ENCODE assay signal across 10 cellular contexts in the genomic region with DNA sequence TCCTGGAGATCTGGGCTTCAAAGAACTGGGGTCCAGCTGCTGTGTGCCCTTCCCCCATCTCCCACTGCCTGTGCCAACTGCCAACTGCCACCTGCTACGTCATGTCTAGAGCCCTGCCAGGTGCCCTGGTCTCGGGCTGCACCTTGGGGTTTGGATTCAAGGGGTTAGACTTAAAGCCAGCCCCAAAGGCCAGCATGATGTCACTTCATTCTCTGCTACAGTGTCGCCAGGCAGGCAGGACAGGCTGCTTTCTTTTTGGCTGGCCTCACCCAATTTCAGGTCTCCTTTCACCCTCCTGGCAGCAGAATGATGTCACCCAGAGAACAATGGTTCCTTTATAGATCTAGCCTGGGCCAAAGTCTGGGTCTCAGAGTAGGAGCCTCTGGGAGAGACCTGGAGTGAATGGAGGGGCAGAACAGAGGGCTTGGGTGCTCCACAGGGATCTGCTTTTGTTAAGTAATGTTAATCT.
DNase-seq lines count a peak whose midpoint lies in the region; ATAC-seq and TF ChIP-seq lines count a peak whose summit lies in the region.
"Had no signal": no experiment of that assay in that cellular context is flagged by ENCODE, and none has a peak within 500 bp of the region (broad histone marks: within the 10 kb centered on the region; RNA-seq: fewer than 3 reads in every experiment).

No MANE protein-coding gene starts in this region.

- DNase-seq in HAP-1 (ENCODE audit: low spot score in 2 of 2) (peak; percentile 80 to 85), Peyer's patch (peak in 1 of 3 donors; percentile 51), heart right ventricle (peak in 1 of 2 donors; percentile 50), renal cortical epithelial cell (ENCODE audit: low read depth) (peak; percentile 59)
- DNase-seq in activated CD8-positive, alpha-beta T cell treated with anti-CD3 and anti-CD28 coated beads, Interleukin-2, amount 10 ng/mL, durations not matched to agents 7 days and 5 days, result no peak
- DNase-seq: NCI-H2081 had no signal

- in situ Hi-C loops in HAP-1 (cut with MboI; ENCODE audit: low sequenced_read_pairs), result no loop called here

- peaks cover 5% of the 10 kb centered on the region; the same call in 1 of the 2 replicates for H3K36me3 ChIP-seq in HAP-1 (replicated peaks)
- H3K36me3 ChIP-seq in Peyer's patch, result no peaks in the 10 kb centered on the region
- H3K36me3 ChIP-seq in heart right ventricle, result peaks cover 0 to 11% (median 0%) of the 10 kb centered on the region in 9 donors

- ATAC-seq in heart right ventricle, result peak; percentile 50 to 88 (median 87)
- ATAC-seq in GM21737 (IDR thresholded peaks at IDR 0.05; ENCODE audit: unreplicated experiment), result no peak
- ATAC-seq in GM19395 (IDR thresholded peaks at IDR 0.05; ENCODE audit: unreplicated experiment), result no peak
- ATAC-seq in HG02623 (IDR thresholded peaks at IDR 0.05; ENCODE audit: unreplicated experiment), result no peak
- ATAC-seq in activated CD8-positive, alpha-beta T cell treated with anti-CD3 and anti-CD28 coated beads, Interleukin-2, amount 10 ng/mL, durations not matched to agents 7 days and 5 days, result no peak

- peaks cover 2% of the 10 kb centered on the region for H3K36me3 Mint-ChIP-seq in activated CD8-positive, alpha-beta T cell treated with anti-CD3 and anti-CD28 coated beads, Interleukin-2, amount 10 ng/mL, durations not matched to agents 7 days and 5 days (ENCODE audit: low read depth)

- H3K27me3 ChIP-seq in HAP-1 (ENCODE audit: low read depth) (no peaks in the 10 kb centered on the region), Peyer's patch (no peaks in the 10 kb centered on the region), heart right ventricle (no peaks in the 10 kb centered on the region)

- TF ChIP-seq CTCF in Peyer's patch (IDR thresholded peaks at IDR 0.05) (no peak), heart right ventricle (IDR thresholded peaks at IDR 0.05) (no peak)

- H3K4me3 Mint-ChIP-seq in activated CD8-positive, alpha-beta T cell treated with anti-CD3 and anti-CD28 coated beads, Interleukin-2, amount 10 ng/mL, durations not matched to agents 7 days and 5 days, result no peak overlapping the region
- H3K4me3 Mint-ChIP-seq: stimulated activated naive CD8-positive, alpha-beta T cell treated with anti-CD3 and anti-CD28 coated beads, Interleukin-15, Interleukin-2, amounts not matched to agents 100 ng/mL and 50 ng/mL, for 24 hours had no signal

- H3K27me3 Mint-ChIP-seq in activated CD8-positive, alpha-beta T cell treated with anti-CD3 and anti-CD28 coated beads, Interleukin-2, amount 10 ng/mL, durations not matched to agents 7 days and 5 days (ENCODE audit: low read depth), result no peaks in the 10 kb centered on the region
- H3K27me3 Mint-ChIP-seq: stimulated activated naive CD8-positive, alpha-beta T cell treated with anti-CD3 and anti-CD28 coated beads, Interleukin-15, Interleukin-2, amounts not matched to agents 100 ng/mL and 50 ng/mL, for 24 hours had no signal

- peak overlapping the region in 3 of 4 donors; percentile 63 to 75 (median 67) for H3K27ac ChIP-seq in Peyer's patch
- peak overlapping the region; percentile 56 to 90 (median 74) for H3K27ac ChIP-seq in heart right ventricle

- no peak for TF ChIP-seq POLR2A in Peyer's patch (IDR thresholded peaks at IDR 0.05)

- CTCF ChIA-PET in activated CD8-positive, alpha-beta T cell treated with anti-CD3 and anti-CD28 coated beads, Interleukin-2, amount 10 ng/mL, durations not matched to agents 7 days and 5 days (lab: Charles Lee), result interaction anchor here (1.8 kb wide), 1 partner anchor 10 kb away, joined by 9 read pairs; no protein-coding TSS in a partner anchor

- POLR2A ChIA-PET in activated CD8-positive, alpha-beta T cell treated with anti-CD3 and anti-CD28 coated beads, Interleukin-2, amount 10 ng/mL, durations not matched to agents 7 days and 5 days (lab: Charles Lee), result no interaction called here

- no peak overlapping the region for H3K4me3 ChIP-seq in HAP-1
- H3K4me3 ChIP-seq in Peyer's patch, result no peak overlapping the region
- H3K4me3 ChIP-seq in heart right ventricle, result no peak overlapping the region

- no peaks in the 10 kb centered on the region for H3K4me1 Mint-ChIP-seq in activated CD8-positive, alpha-beta T cell treated with anti-CD3 and anti-CD28 coated beads, Interleukin-2, amount 10 ng/mL, durations not matched to agents 7 days and 5 days (ENCODE audit: low read depth)

- H3K4me1 ChIP-seq in HAP-1 (peaks cover 32% of the 10 kb centered on the region), Peyer's patch (peaks cover 0 to 19% (median 0%) of the 10 kb centered on the region in 4 donors), heart right ventricle (peaks cover 0 to 58% (median 9%) of the 10 kb centered on the region in 9 donors)

- WGBS in heart right ventricle, 2 donors, result 52 to 60% methylated on average over 3 of the region's 3 CpGs

- H3K9me3 Mint-ChIP-seq in activated CD8-positive, alpha-beta T cell treated with anti-CD3 and anti-CD28 coated beads, Interleukin-2, amount 10 ng/mL, durations not matched to agents 7 days and 5 days (ENCODE audit: insufficient read depth), result no peaks in the 10 kb centered on the region

- intact Hi-C loops in heart right ventricle (cut with DNase I), result no loop called here

- H3K9me3 ChIP-seq in HAP-1 (no peaks in the 10 kb centered on the region; the same call in 1 of the 2 replicates), Peyer's patch (no peaks in the 10 kb centered on the region), heart right ventricle (peaks cover 0 to 3% (median 0%) of the 10 kb centered on the region in 11 donors)

- H3K27ac Mint-ChIP-seq in activated CD8-positive, alpha-beta T cell treated with anti-CD3 and anti-CD28 coated beads, Interleukin-2, amount 10 ng/mL, durations not matched to agents 7 days and 5 days, result no peak overlapping the region
- H3K27ac Mint-ChIP-seq: stimulated activated naive CD8-positive, alpha-beta T cell treated with anti-CD3 and anti-CD28 coated beads, Interleukin-15, Interleukin-2, amounts not matched to agents 100 ng/mL and 50 ng/mL, for 24 hours had no signal

Comparison
In these comparisons a context has a peak if more than half of its experiments do, and no peak if none do; other contexts are left out.
1. ATAC-seq: peak in heart right ventricle (8 of 8); none in GM21737 (single experiment), GM19395 (single experiment), HG02623 (single experiment) and activated CD8-positive, alpha-beta T cell treated with anti-CD3 and anti-CD28 coated beads, Interleukin-2, amount 10 ng/mL, durations not matched to agents 7 days and 5 days (single experiment).